8 cellular contexts compared by ENCODE assay signal in the genomic region with DNA sequence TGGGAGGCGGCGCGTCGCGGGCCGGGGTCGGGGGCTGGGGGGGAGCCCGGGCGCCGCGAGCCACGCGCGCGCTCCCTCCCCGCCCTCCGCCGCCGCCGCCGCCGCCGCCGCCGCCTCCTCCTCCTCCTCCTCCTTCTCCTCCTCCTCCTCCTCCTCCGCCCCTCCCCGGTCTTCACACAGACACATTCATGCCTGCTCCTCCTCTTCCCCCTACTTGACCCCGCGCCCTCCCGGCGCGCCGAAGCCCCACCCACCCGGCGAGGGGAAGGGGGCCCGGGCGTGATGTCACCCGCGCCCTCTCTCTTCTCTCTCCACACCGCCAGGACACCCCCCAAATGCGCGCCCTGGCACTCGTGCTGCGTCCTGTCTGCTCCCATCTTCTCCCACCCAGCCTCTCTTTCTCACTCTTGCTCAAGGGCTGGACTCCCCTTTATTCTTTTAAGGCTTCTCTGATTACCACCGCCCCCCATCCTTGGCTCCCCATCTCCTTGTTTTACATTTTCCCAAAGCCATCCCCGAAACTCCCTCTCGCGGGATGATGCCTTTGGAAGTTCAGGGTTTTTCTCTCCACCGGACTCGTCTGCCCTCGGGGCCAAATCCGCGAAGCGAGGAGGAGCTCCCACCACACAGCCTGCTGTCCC. TPM values are rescaled to one million over a fixed set of nuclear protein-coding genes. Genes with fewer than 3 reads are reported as not detected.
DNase-seq lines count a peak whose midpoint lies in the region; ATAC-seq, FAIRE-seq and TF ChIP-seq lines count a peak whose summit lies in the region.

No MANE protein-coding gene starts in this region.

- DNase-seq in GM13976 (ENCODE audit: low spot score) = peak; percentile 41
- DNase-seq in SJSA1 (ENCODE audit: low read depth in 1 of 2, low spot score in 2 of 2) = peak; percentile 8 to 67
- DNase-seq in epithelial cell of prostate (ENCODE audit: low read depth, low spot score) = no peak
- peak; percentile 63 to 68 for DNase-seq in mesothelial cell of epicardium (ENCODE audit: low spot score in 2 of 2, unreplicated experiment in 2 of 2)
- DNase-seq in urothelium cell line (ENCODE audit: low spot score) = peak; percentile 89
- DNase-seq in SIG-M5 (lab: John Stamatoyannopoulos, UW) = no peak
- DNase-seq in NCI-H1092 (lab: John Stamatoyannopoulos, UW) = no peak

- H3K9me3 ChIP-seq in SJSA1 (replicated peaks) = no peaks in the 10 kb centered on the region

- H3K27me3 Mint-ChIP-seq in mesothelial cell of epicardium (ENCODE audit: low read depth) = no peaks in the 10 kb centered on the region

- TF ChIP-seq CTCF in GM13976 (IDR thresholded peaks at IDR 0.05; ENCODE audit: borderline replicate concordance, control extremely low read depth, extremely low read depth, insufficient read depth, missing control alignments) (no peak), mesothelial cell of epicardium (IDR thresholded peaks at IDR 0.05; ENCODE audit: unreplicated experiment) (no peak)

- H3K27ac Mint-ChIP-seq in mesothelial cell of epicardium = peak overlapping the region; percentile 98

- H3K36me3 Mint-ChIP-seq in mesothelial cell of epicardium = no peaks in the 10 kb centered on the region

- no peaks in the 10 kb centered on the region for H3K9me3 Mint-ChIP-seq in mesothelial cell of epicardium

- no peaks in the 10 kb centered on the region for H3K27me3 ChIP-seq in SJSA1 (replicated peaks)

- peaks cover 44% of the 10 kb centered on the region for H3K4me1 ChIP-seq in SJSA1 (replicated peaks)

- peak overlapping the region; percentile 86 for H3K4me3 ChIP-seq in SJSA1

- peak; percentile 74 for FAIRE-seq in urothelium cell line (lab: Jason Lieb, UNC)

- H3K4me1 Mint-ChIP-seq in mesothelial cell of epicardium = peaks cover 80% of the 10 kb centered on the region

- in situ Hi-C loops in GM13976 (cut with MboI; ENCODE audit: low sequenced_read_pairs, unreplicated experiment) = no loop called here

- H3K4me3 Mint-ChIP-seq in mesothelial cell of epicardium = peak overlapping the region; percentile 81

- H3K27ac ChIP-seq in SJSA1 (peak overlapping the region; percentile 77), epithelial cell of prostate (peak overlapping the region; percentile 75)

- H3K36me3 ChIP-seq in SJSA1 = 0 out of 2 replicates have a peak, but pooled peaks cover 3% of the 10 kb centered on the region

- ATAC-seq in GM18520 (IDR thresholded peaks at IDR 0.05; ENCODE audit: unreplicated experiment) = no peak

RNA-seq across cellular contexts. Expression of a gene that starts 1.0 kb away (rescaled TPM):
- total RNA-seq in SJSA1 (2014; rRNA removed; shearing (Covaris generic)) = 0.91 and 1.7 TPM in 2 replicates
- total RNA-seq in mesothelial cell of epicardium = 122 to 126 TPM (median 122 TPM) in 3 replicates

Comparison
In these comparisons a context has a peak if more than half of its experiments do, and no peak if none do; other contexts are left out.
1. DNase-seq: peak in GM13976 (single experiment), SJSA1 (2 of 2), mesothelial cell of epicardium (2 of 2) and urothelium cell line (single experiment); none in epithelial cell of prostate (single experiment), SIG-M5 (single experiment) and NCI-H1092 (single experiment).
2. RNA of a gene that starts 1.0 kb away (total RNA-seq): 122 to 126 TPM in mesothelial cell of epicardium; 0.91 to 1.7 TPM in SJSA1; every median in the first group is over 10 times any median in the second.